Comparison of ENCODE assay signal across 10 cellular contexts in genomic region chrX:46326161-46326560, GRCh38.
DNase-seq lines count a peak whose midpoint lies in the region; ATAC-seq and TF ChIP-seq lines count a peak whose summit lies in the region.
"Had no signal": no experiment of that assay in that cellular context is flagged by ENCODE, and none has a peak within 500 bp of the region (broad histone marks: within the 10 kb centered on the region; RNA-seq: fewer than 3 reads in every experiment).

No MANE protein-coding gene starts in this region.

- no peak overlapping the region for H3K4me3 ChIP-seq in A673 (ENCODE audit: low read depth, low read length, poor library complexity, severe bottlenecking)
- H3K4me3 ChIP-seq in cardiac fibroblast (replicated peaks in 1 of 2; ENCODE audit: low read depth in 2 of 2, low read length in 2 of 2): no peak overlapping the region

- POLR2A ChIA-PET in A673 (lab: Charles Lee; ENCODE audit: low non-redundant PET): no interaction called here

- BruUV-seq in A673 (replicated peaks; lab: Mats Ljungman, UMichigan): no TSS peak

- TF ChIP-seq CTCF in A673 (conservative IDR thresholded peaks at IDR 0.05; ENCODE audit: low read depth, low read length) (no peak), cardiac fibroblast (IDR thresholded peaks at IDR 0.05; ENCODE audit: low read depth, low read length) (no peak)

- H3K27ac ChIP-seq in A673 (ENCODE audit: low read depth, low read length, poor library complexity, severe bottlenecking): peak overlapping the region; percentile 96

- DNase-seq in A673 (ENCODE audit: low spot score): peak; percentile 22
- DNase-seq in LHCN-M2 (ENCODE audit: low read depth): peak; percentile 78
- DNase-seq in cardiac fibroblast (ENCODE audit: low read depth in 2 of 2): peak; percentile 34 to 50
- peak; percentile 57 for DNase-seq in kidney tubule cell (ENCODE audit: low spot score)
- DNase-seq in cerebellar cortex (ENCODE audit: low spot score): no peak
- no peak for DNase-seq in NCI-H1694 (lab: John Stamatoyannopoulos, UW)
- DNase-seq: activated T-cell treated with anti-CD3 and anti-CD28 coated beads, Interleukin-2, amount 50 U/mL, for 72 hours had no signal

- peaks cover 4% of the 10 kb centered on the region for H3K9me3 ChIP-seq in A673 (ENCODE audit: low read depth, low read length, poor library complexity, severe bottlenecking)

- no peaks in the 10 kb centered on the region for H3K27me3 ChIP-seq in A673 (replicated peaks; ENCODE audit: insufficient read depth, low read depth, low read length, poor library complexity)

- ATAC-seq in GM21360 (IDR thresholded peaks at IDR 0.05; ENCODE audit: unreplicated experiment) (no peak), GM21529 (IDR thresholded peaks at IDR 0.05; ENCODE audit: unreplicated experiment) (no peak)

- H3K4me1 ChIP-seq in A673 (ENCODE audit: insufficient read depth, low read length, poor library complexity, severe bottlenecking): peaks cover 57% of the 10 kb centered on the region
- H3K4me1 ChIP-seq: parathyroid adenoma had no signal

- CTCF ChIA-PET in A673 (lab: Charles Lee): interaction anchor here (1.6 kb wide), 1 partner anchor 50 kb away, joined by 5 read pairs; no protein-coding TSS in a partner anchor

- intact Hi-C loops in A673 (cut with micrococcal nuclease; ENCODE audit: unreplicated experiment): no loop called here

- no peaks in the 10 kb centered on the region for H3K36me3 ChIP-seq in A673 (ENCODE audit: insufficient read depth, low read length, poor library complexity, severe bottlenecking)

Comparison
In these comparisons a context has a peak if more than half of its experiments do, and no peak if none do; other contexts are left out.
1. DNase-seq: peak in A673 (single experiment), LHCN-M2 (single experiment), cardiac fibroblast (2 of 2) and kidney tubule cell (single experiment); none in cerebellar cortex (single experiment) and NCI-H1694 (single experiment).